ENCODE assay signal across 1 cellular context in the genomic region with DNA sequence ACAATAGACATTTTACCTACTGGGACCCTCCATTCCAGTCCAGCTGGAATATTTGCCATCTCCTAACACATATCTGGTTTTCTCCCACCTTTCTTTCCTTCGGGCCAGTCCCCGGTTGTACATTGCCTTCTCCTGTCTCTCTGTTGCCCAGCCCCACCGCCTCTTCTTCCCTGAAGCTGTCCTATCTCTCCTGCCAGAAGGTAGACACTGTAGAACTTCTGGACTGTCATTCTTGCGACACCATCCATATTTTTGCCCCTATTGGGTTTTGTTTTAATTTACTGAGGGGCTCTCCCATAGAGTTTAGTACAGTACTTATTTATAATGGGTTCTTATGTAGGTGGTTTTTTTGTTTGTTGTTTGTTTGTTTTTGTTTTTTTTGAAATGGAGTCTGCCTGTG.
TF ChIP-seq lines count a peak whose summit lies in the region.

No MANE protein-coding gene starts in this region.

TF ChIP-seq in HepG2, 621 proteins besides CTCF, POLR2A, EP300 and RAD21:
- TF ChIP-seq RXRB (CRISPR knock-in tag; IDR thresholded peaks at IDR 0.05; ENCODE audit: borderline replicate concordance) = no peak
- TF ChIP-seq, protein P1, sequence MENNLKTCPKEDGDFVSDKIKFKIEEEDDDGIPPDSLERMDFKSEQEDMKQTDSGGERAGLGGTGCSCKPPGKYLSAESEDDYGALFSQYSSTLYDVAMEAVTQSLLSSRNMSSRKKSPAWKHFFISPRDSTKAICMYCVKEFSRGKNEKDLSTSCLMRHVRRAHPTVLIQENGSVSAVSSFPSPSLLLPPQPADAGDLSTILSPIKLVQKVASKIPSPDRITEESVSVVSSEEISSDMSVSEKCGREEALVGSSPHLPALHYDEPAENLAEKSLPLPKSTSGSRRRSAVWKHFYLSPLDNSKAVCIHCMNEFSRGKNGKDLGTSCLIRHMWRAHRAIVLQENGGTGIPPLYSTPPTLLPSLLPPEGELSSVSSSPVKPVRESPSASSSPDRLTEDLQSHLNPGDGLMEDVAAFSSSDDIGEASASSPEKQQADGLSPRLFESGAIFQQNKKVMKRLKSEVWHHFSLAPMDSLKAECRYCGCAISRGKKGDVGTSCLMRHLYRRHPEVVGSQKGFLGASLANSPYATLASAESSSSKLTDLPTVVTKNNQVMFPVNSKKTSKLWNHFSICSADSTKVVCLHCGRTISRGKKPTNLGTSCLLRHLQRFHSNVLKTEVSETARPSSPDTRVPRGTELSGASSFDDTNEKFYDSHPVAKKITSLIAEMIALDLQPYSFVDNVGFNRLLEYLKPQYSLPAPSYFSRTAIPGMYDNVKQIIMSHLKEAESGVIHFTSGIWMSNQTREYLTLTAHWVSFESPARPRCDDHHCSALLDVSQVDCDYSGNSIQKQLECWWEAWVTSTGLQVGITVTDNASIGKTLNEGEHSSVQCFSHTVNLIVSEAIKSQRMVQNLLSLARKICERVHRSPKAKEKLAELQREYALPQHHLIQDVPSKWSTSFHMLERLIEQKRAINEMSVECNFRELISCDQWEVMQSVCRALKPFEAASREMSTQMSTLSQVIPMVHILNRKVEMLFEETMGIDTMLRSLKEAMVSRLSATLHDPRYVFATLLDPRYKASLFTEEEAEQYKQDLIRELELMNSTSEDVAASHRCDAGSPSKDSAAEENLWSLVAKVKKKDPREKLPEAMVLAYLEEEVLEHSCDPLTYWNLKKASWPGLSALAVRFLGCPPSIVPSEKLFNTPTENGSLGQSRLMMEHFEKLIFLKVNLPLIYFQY (CRISPR knock-in tag; IDR thresholded peaks at IDR 0.05; ENCODE audit: borderline replicate concordance) = no peak
- TF ChIP-seq ZNF569 (CRISPR knock-in tag; IDR thresholded peaks at IDR 0.05; ENCODE audit: borderline replicate concordance) = no peak
- no peak for TF ChIP-seq ZNF782 (CRISPR knock-in tag; IDR thresholded peaks at IDR 0.05; ENCODE audit: borderline replicate concordance)
- TF ChIP-seq ZNF839 (CRISPR knock-in tag; IDR thresholded peaks at IDR 0.05; ENCODE audit: borderline replicate concordance) = no peak
- no peak for TF ChIP-seq TAF1 (CRISPR knock-in tag; IDR thresholded peaks at IDR 0.05)
- TF ChIP-seq PRPF4 (IDR thresholded peaks at IDR 0.05; ENCODE audit: low read depth, low read length, poor library complexity, severe bottlenecking) = no peak
- TF ChIP-seq YEATS4 (CRISPR knock-in tag; IDR thresholded peaks at IDR 0.05; ENCODE audit: borderline replicate concordance) = no peak
- no peak for TF ChIP-seq SMARCE1 (IDR thresholded peaks at IDR 0.05; ENCODE audit: borderline replicate concordance)
- TF ChIP-seq, protein P2, sequence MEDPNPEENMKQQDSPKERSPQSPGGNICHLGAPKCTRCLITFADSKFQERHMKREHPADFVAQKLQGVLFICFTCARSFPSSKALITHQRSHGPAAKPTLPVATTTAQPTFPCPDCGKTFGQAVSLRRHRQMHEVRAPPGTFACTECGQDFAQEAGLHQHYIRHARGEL (CRISPR knock-in tag; IDR thresholded peaks at IDR 0.05) = no peak
- no peak for TF ChIP-seq MTA3 (CRISPR knock-in tag; IDR thresholded peaks at IDR 0.05)
- TF ChIP-seq ARNTL (CRISPR knock-in tag; IDR thresholded peaks at IDR 0.05) = no peak
- TF ChIP-seq CEBPB (IDR thresholded peaks at IDR 0.05; ENCODE audit: borderline replicate concordance, low read depth, low read length) = peak; percentile 71
- peak; percentile 31; the same call in 1 of the 2 replicates for TF ChIP-seq CEBPG (CRISPR knock-in tag; IDR thresholded peaks at IDR 0.05)
- no peak for TF ChIP-seq MBNL3 (CRISPR knock-in tag; conservative IDR thresholded peaks at IDR 0.05)
- TF ChIP-seq HOXD1 (CRISPR knock-in tag; IDR thresholded peaks at IDR 0.05) = no peak
- TF ChIP-seq ERF (CRISPR knock-in tag; IDR thresholded peaks at IDR 0.05) = no peak
- no peak for TF ChIP-seq KAT7 (CRISPR knock-in tag; IDR thresholded peaks at IDR 0.05; ENCODE audit: borderline replicate concordance)
- TF ChIP-seq ZNF224 (CRISPR knock-in tag; IDR thresholded peaks at IDR 0.05) = 0 out of 2 replicates have a peak, but pooled peaks have one; percentile 12
- TF ChIP-seq ETV5 (CRISPR knock-in tag; IDR thresholded peaks at IDR 0.05; ENCODE audit: borderline replicate concordance) = no peak
- TF ChIP-seq ZNF879 (CRISPR knock-in tag; IDR thresholded peaks at IDR 0.05) = no peak
- TF ChIP-seq ZNF460 (CRISPR knock-in tag; IDR thresholded peaks at IDR 0.05; ENCODE audit: borderline replicate concordance) = no peak
- no peak for TF ChIP-seq ZNF703 (CRISPR knock-in tag; IDR thresholded peaks at IDR 0.05; ENCODE audit: borderline replicate concordance)
